In genomic region chr1:185540295-185540694, GRCh38 we compare ENCODE assay signal across 39 cellular contexts.
"Had no signal": no experiment of that assay in that cellular context is flagged by ENCODE, and none has a peak within 500 bp of the region (broad histone marks: within the 10 kb centered on the region; RNA-seq: fewer than 3 reads in every experiment).

No MANE protein-coding gene starts in this region.

- ATAC-seq: activated naive CD8-positive, alpha-beta T cell treated with anti-CD3 and anti-CD28 coated beads, Interleukin-2, amount 50 U/mL, for 24 hours had no signal

- FAIRE-seq: bronchial epithelial cell, TTC549 had no signal

- H3K36me3 ChIP-seq: ascending aorta, cardiac muscle cell had no signal

- H3K9me3 Mint-ChIP-seq: activated B cell treated with CpG ODN at 0.5 μM for 24 hours; activated naive CD4-positive, alpha-beta T cell treated with anti-CD3 and anti-CD28 coated beads, Interleukin-2, amount 50 U/mL, for 24 hours; activated T-cell treated with anti-CD3 and anti-CD28 coated beads, Interleukin-2, amount 50 U/mL, for 4 hours; brain had no signal

- H3K4me3 Mint-ChIP-seq: activated B cell treated with CpG ODN at 0.5 μM for 24 hours; activated CD4-positive, alpha-beta memory T cell treated with anti-CD3 and anti-CD28 coated beads for 36 hours; activated CD4-positive, alpha-beta T cell treated with anti-CD3 and anti-CD28 coated beads, Interleukin-2, amount 10 ng/mL, durations not matched to agents 24 days and 14 days; activated CD8-positive, alpha-beta T cell treated with anti-CD3 and anti-CD28 coated beads for 36 hours; activated naive CD4-positive, alpha-beta T cell treated with anti-CD3 and anti-CD28 coated beads, Interleukin-2, amount 10 ng/mL, durations not matched to agents 7 days and 5 days; activated naive CD4-positive, alpha-beta T cell treated with anti-CD3 and anti-CD28 coated beads, Interleukin-2, amount 50 U/mL, for 24 hours; activated naive CD8-positive, alpha-beta T cell; activated naive CD8-positive, alpha-beta T cell treated with anti-CD3 and anti-CD28 coated beads, Interleukin-2, amount 10 ng/mL, durations not matched to agents 7 days and 5 days; activated naive CD8-positive, alpha-beta T cell treated with anti-CD3 and anti-CD28 coated beads, Interleukin-2, amount 50 U/mL, for 24 hours; activated T-cell treated with anti-CD3 and anti-CD28 coated beads, Interleukin-2, amount 50 U/mL, for 4 hours; activated T-cell treated with anti-CD3 and anti-CD28 coated beads, Interleukin-2, amount 50 U/mL, for 72 hours; activated T-helper 1 cell treated with anti-CD3 and anti-CD28 coated beads, Interleukin-12 subunit alpha, Interleukin-12 subunit beta, Interleukin-2, Interleukin-4 antibody, amounts not matched to agents 30 ng/mL and 10 ng/mL and 1 ng/mL, durations not matched to agents 14 hours and 24 hours and 36 hours; brain; central memory CD8-positive, alpha-beta T cell; T-helper 1 cell treated with Interleukin-12 subunit alpha and Interleukin-12 subunit beta and Interleukin-4 antibody, amounts not matched to agents 30 μg/mL and 1 μg/mL, for 36 hours; T-helper 2 cell treated with Interferon-gamma antibody and Interleukin-4, amounts not matched to agents 5 μg/mL and 100 μg/mL, for 36 hours had no signal

- H3K27me3 ChIP-seq: ascending aorta, cardiac muscle cell had no signal

- H3K4me3 ChIP-seq: ascending aorta, cardiac muscle cell had no signal

- DNase-seq: activated B cell treated with CpG ODN at 0.5 μM for 24 hours; activated CD4-positive, alpha-beta memory T cell treated with anti-CD3 and anti-CD28 coated beads for 36 hours; activated CD4-positive, alpha-beta T cell treated with anti-CD3 and anti-CD28 coated beads for 4 hours; activated CD4-positive, alpha-beta T cell treated with anti-CD3 and anti-CD28 coated beads, Interleukin-2, amount 10 ng/mL, durations not matched to agents 24 days and 14 days; activated CD4-positive, alpha-beta T cell treated with anti-CD3 and anti-CD28 coated beads, Interleukin-2, amount 50 U/mL, for 1 hour; activated CD4-positive, alpha-beta T cell treated with anti-CD3 and anti-CD28 coated beads, Interleukin-2, amount 50 U/mL, for 4 hours; activated CD4-positive, CD25-positive, alpha-beta regulatory T cell treated with anti-CD3 and anti-CD28 coated beads, Interleukin-2, amount 50 U/mL, for 72 hours; activated CD8-positive, alpha-beta memory T cell treated with anti-CD3 and anti-CD28 coated beads, Interleukin-2, amount 50 U/mL, for 4 hours; activated CD8-positive, alpha-beta T cell treated with anti-CD3 and anti-CD28 coated beads for 36 hours; activated effector memory CD4-positive, alpha-beta T cell treated with Interleukin-2 at 50 U/mL for 16 hours; activated gamma-delta T cell; activated naive CD4-positive, alpha-beta T cell treated with anti-CD3 and anti-CD28 coated beads, Interleukin-2, amount 10 ng/mL, durations not matched to agents 7 days and 5 days; activated naive CD4-positive, alpha-beta T cell treated with Interleukin-2 at 50 U/mL for 16 hours; activated naive CD8-positive, alpha-beta T cell treated with anti-CD3 and anti-CD28 coated beads, Interleukin-2, amount 10 ng/mL, durations not matched to agents 7 days and 5 days; activated naive CD8-positive, alpha-beta T cell treated with anti-CD3 and anti-CD28 coated beads, Interleukin-2, amount 50 U/mL, for 24 hours; activated T-cell treated with anti-CD3 and anti-CD28 coated beads for 4 hours; activated T-cell treated with anti-CD3 and anti-CD28 coated beads, Interleukin-2, amount 50 U/mL, for 1 hour; activated T-cell treated with anti-CD3 and anti-CD28 coated beads, Interleukin-2, amount 50 U/mL, for 4 hours; activated T-cell treated with anti-CD3 and anti-CD28 coated beads, Interleukin-2, amount 50 U/mL, for 72 hours; amygdala; anterior cingulate cortex; caudate nucleus; cerebellar nuclear complex; T-helper 1 cell; T-helper 2 cell; T-helper 9 cell had no signal

- H3K27ac Mint-ChIP-seq: activated B cell treated with CpG ODN at 0.5 μM for 24 hours; activated naive CD4-positive, alpha-beta T cell treated with anti-CD3 and anti-CD28 coated beads, Interleukin-2, amount 10 ng/mL, durations not matched to agents 7 days and 5 days; activated naive CD4-positive, alpha-beta T cell treated with anti-CD3 and anti-CD28 coated beads, Interleukin-2, amount 50 U/mL, for 24 hours; activated naive CD8-positive, alpha-beta T cell treated with anti-CD3 and anti-CD28 coated beads, Interleukin-2, amount 10 ng/mL, durations not matched to agents 7 days and 5 days; activated naive CD8-positive, alpha-beta T cell treated with anti-CD3 and anti-CD28 coated beads, Interleukin-2, amount 50 U/mL, for 24 hours; activated T-helper 1 cell treated with anti-CD3 and anti-CD28 coated beads, Interleukin-12 subunit alpha, Interleukin-12 subunit beta, Interleukin-2, Interleukin-4 antibody, amounts not matched to agents 30 ng/mL and 10 ng/mL and 1 ng/mL, durations not matched to agents 14 hours and 24 hours and 36 hours; activated T-helper 2 cell treated with anti-CD3 and anti-CD28 coated beads, Interferon-gamma antibody, Interleukin-2, Interleukin-4, amounts not matched to agents 10 μg/mL and 5 μg/mL and 100 μg/mL, durations not matched to agents 14 hours and 24 hours and 36 hours; brain; T-helper 1 cell treated with Interleukin-12 subunit alpha and Interleukin-12 subunit beta and Interleukin-4 antibody, amounts not matched to agents 30 μg/mL and 1 μg/mL, for 36 hours; T-helper 2 cell treated with Interferon-gamma antibody and Interleukin-4, amounts not matched to agents 5 μg/mL and 100 μg/mL, for 36 hours had no signal

- H3K4me1 ChIP-seq: ascending aorta had no signal

- H3K4me1 Mint-ChIP-seq: activated B cell treated with CpG ODN at 0.5 μM for 24 hours had no signal

- H3K27ac ChIP-seq: ascending aorta, cardiac muscle cell, VCaP had no signal

- H3K9me3 ChIP-seq: ascending aorta had no signal

- H3K27me3 Mint-ChIP-seq: activated B cell treated with CpG ODN at 0.5 μM for 24 hours; activated CD4-positive, alpha-beta memory T cell treated with anti-CD3 and anti-CD28 coated beads for 36 hours; activated CD4-positive, alpha-beta T cell treated with anti-CD3 and anti-CD28 coated beads, Interleukin-2, amount 10 ng/mL, durations not matched to agents 24 days and 14 days; activated CD8-positive, alpha-beta T cell treated with anti-CD3 and anti-CD28 coated beads for 36 hours; activated naive CD4-positive, alpha-beta T cell treated with anti-CD3 and anti-CD28 coated beads, Interleukin-2, amount 50 U/mL, for 24 hours; activated naive CD8-positive, alpha-beta T cell; activated naive CD8-positive, alpha-beta T cell treated with anti-CD3 and anti-CD28 coated beads, Interleukin-2, amount 10 ng/mL, durations not matched to agents 7 days and 5 days; activated naive CD8-positive, alpha-beta T cell treated with anti-CD3 and anti-CD28 coated beads, Interleukin-2, amount 50 U/mL, for 24 hours had no signal

- H3K36me3 Mint-ChIP-seq: activated CD4-positive, alpha-beta memory T cell treated with anti-CD3 and anti-CD28 coated beads for 36 hours; activated naive CD4-positive, alpha-beta T cell treated with anti-CD3 and anti-CD28 coated beads, Interleukin-2, amount 10 ng/mL, durations not matched to agents 7 days and 5 days; activated naive CD4-positive, alpha-beta T cell treated with anti-CD3 and anti-CD28 coated beads, Interleukin-2, amount 50 U/mL, for 24 hours; activated naive CD8-positive, alpha-beta T cell; brain had no signal
